Comparison of ENCODE assay signal across 2 cellular contexts in the genomic region with DNA sequence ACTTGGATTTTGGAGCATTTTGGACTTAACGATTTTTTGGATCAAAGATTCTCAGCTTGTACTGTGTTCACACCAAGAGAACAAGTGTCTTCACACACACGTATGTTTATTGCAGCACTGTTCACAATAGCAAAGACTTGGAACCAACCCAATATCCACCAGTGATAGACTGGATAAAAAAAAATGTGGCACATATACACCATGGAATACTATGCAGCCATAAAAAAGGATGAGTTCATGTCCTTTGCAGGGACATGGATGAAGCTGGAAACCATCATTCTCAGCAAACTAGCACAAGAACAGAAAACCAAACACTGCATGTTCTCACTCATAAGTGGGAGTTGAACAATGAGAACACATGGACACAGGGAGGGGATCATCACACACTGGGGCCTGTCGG.
ATAC-seq and TF ChIP-seq lines count a peak whose summit lies in the region.
"Not testable (repeated sequence)": the region's sequence is repeated elsewhere in the genome, so short reads cannot be mapped to it uniquely, and the experiment has no call there.

No MANE protein-coding gene starts in this region.

- H3K27ac ChIP-seq in HEK293 (ENCODE audit: extremely low read depth, low read depth, low read length): not testable (repeated sequence)

- POLR2A ChIA-PET in HEK293 (lab: Yijun Ruan, JAX): not testable (repeated sequence)

- H3K4me1 ChIP-seq in HEK293 (ENCODE audit: control insufficient read depth, insufficient read depth, low read length): not testable (repeated sequence)

- CTCF ChIA-PET in HEK293 (lab: Yijun Ruan, JAX): interaction anchor here (1.1 to 1.5 kb wide), 2 partner anchors 62 to 65 kb away, joined by 3 to 5 read pairs; no protein-coding TSS in a partner anchor

- H3K4me3 ChIP-seq in HEK293 (ENCODE audit: low read depth, low read length): not testable (repeated sequence)

- H3K9me3 ChIP-seq in HEK293 (ENCODE audit: control insufficient read depth, insufficient read depth, low read depth, low read length): not testable (repeated sequence)

- TF ChIP-seq CTCF in HEK293 (tag by site-specific recombination; IDR thresholded peaks at IDR 0.05): not testable (repeated sequence)

- not testable (repeated sequence) for ATAC-seq in SK-N-SH treated with all-trans-retinoic acid at 6 μM for 48 hours

- H3K36me3 ChIP-seq in HEK293 (ENCODE audit: control insufficient read depth in 2 of 2, insufficient read depth in 1 of 2, low read length in 2 of 2): not testable (repeated sequence)

TF ChIP-seq in HEK293, 187 proteins besides CTCF, POLR2A, EP300 and RAD21:
- TF ChIP-seq, protein P1, sequence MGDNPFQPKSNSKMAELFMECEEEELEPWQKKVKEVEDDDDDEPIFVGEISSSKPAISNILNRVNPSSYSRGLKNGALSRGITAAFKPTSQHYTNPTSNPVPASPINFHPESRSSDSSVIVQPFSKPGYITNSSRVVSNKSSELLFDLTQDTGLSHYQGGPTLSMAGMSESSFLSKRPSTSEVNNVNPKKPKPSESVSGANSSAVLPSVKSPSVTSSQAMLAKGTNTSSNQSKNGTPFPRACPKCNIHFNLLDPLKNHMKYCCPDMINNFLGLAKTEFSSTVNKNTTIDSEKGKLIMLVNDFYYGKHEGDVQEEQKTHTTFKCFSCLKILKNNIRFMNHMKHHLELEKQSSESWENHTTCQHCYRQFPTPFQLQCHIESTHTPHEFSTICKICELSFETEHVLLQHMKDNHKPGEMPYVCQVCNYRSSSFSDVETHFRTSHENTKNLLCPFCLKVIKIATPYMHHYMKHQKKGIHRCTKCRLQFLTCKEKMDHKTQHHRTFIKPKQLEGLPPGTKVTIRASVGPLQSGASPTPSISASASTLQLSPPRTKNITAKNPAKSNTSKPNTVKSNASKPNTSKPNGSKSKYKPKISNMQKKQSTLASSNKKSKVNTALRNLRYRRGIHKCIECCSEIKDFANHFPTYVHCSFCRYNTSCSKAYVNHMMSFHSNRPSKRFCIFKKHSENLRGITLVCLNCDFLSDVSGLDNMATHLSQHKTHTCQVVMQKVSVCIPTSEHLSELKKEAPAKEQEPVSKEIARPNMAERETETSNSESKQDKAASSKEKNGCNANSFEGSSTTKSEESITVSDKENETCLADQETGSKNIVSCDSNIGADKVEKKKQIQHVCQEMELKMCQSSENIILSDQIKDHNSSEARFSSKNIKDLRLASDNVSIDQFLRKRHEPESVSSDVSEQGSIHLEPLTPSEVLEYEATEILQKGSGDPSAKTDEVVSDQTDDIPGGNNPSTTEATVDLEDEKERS (tag by site-specific recombination; IDR thresholded peaks at IDR 0.05): 0 out of 2 replicates have a peak, but pooled peaks have one; percentile 50
- TF ChIP-seq ZNF580 (tag by site-specific recombination; IDR thresholded peaks at IDR 0.05): peak; percentile 80
- 0 out of 2 replicates have a peak, but pooled peaks have one; percentile 9 for TF ChIP-seq ZNF202 (tag by site-specific recombination; IDR thresholded peaks at IDR 0.05; ENCODE audit: borderline replicate concordance)
- peak; percentile 99 for TF ChIP-seq ZNF146 (tag by site-specific recombination; IDR thresholded peaks at IDR 0.05)

TF ChIP-seq in SK-N-SH treated with all-trans-retinoic acid at 6 μM for 48 hours, 23 proteins besides CTCF, POLR2A, EP300 and RAD21:
- TF ChIP-seq ZNF8 (CRISPR knock-in tag; IDR thresholded peaks at IDR 0.05): peak; percentile 54; the same call in 1 of the 2 replicates
